1 cellular context compared by ENCODE assay signal in genomic region chr1:119140177-119141019, GRCh38.
A peak's percentile ranks its signal among the peaks of the same experiment; 100 is the strongest.
TF ChIP-seq lines count a peak whose summit lies in the region.

WARS2 (minus strand) TSS chr1:119140653; CDS start chr1:119140644, 9 bp downstream.

TF ChIP-seq in K562, 482 proteins besides CTCF, POLR2A, EP300 and RAD21 (continued from another document and continues in another):
- TF ChIP-seq GMEB1 (CRISPR knock-in tag; IDR thresholded peaks at IDR 0.05): peak; percentile 97
- no peak; the same call in 1 of the 2 replicates for TF ChIP-seq ERF (CRISPR knock-in tag; IDR thresholded peaks at IDR 0.05)
- TF ChIP-seq ZBTB17 (CRISPR knock-in tag; IDR thresholded peaks at IDR 0.05): peak; percentile 63
- TF ChIP-seq PURB (CRISPR knock-in tag; IDR thresholded peaks at IDR 0.05; ENCODE audit: low read depth): no peak
- no peak for TF ChIP-seq HDAC6 (IDR thresholded peaks at IDR 0.05; ENCODE audit: low read depth, low read length)
- TF ChIP-seq HMGXB4 (CRISPR knock-in tag; IDR thresholded peaks at IDR 0.05): no peak
- peak; percentile 91 for TF ChIP-seq C11orf30 (IDR thresholded peaks at IDR 0.05; ENCODE audit: low read depth)
- TF ChIP-seq NCOA6 (IDR thresholded peaks at IDR 0.05): peak; percentile 86; the same call in 1 of the 2 replicates
- no peak for TF ChIP-seq TRIM28 (IDR thresholded peaks at IDR 0.05)
- TF ChIP-seq KLF1 (tag; IDR thresholded peaks at IDR 0.05): peak; percentile 79
- TF ChIP-seq PML (IDR thresholded peaks at IDR 0.05; ENCODE audit: low read length): peak; percentile 92
- TF ChIP-seq ZNF449 (CRISPR knock-in tag; IDR thresholded peaks at IDR 0.05): no peak
- no peak for TF ChIP-seq ZNF146 (CRISPR knock-in tag; IDR thresholded peaks at IDR 0.05; ENCODE audit: unreplicated experiment)
- TF ChIP-seq ZFP30 (CRISPR knock-in tag; IDR thresholded peaks at IDR 0.05; ENCODE audit: borderline replicate concordance): no peak
- TF ChIP-seq MLLT1 (IDR thresholded peaks at IDR 0.05): peak in 1 of 2 experiments; percentile 52; a peak in 1 of 4 replicates
- TF ChIP-seq ZNF79 (CRISPR knock-in tag; IDR thresholded peaks at IDR 0.05; ENCODE audit: low read depth): no peak
- 0 out of 2 replicates have a peak, but pooled peaks have one; percentile 41 for TF ChIP-seq HDAC8 (tag; IDR thresholded peaks at IDR 0.05)
- TF ChIP-seq PKNOX1 (IDR thresholded peaks at IDR 0.05): peak; percentile 76
- TF ChIP-seq RBM14 (IDR thresholded peaks at IDR 0.05; ENCODE audit: borderline replicate concordance, insufficient read depth, low read depth, low read length): no peak
- no peak for TF ChIP-seq ZBTB5 (IDR thresholded peaks at IDR 0.05)
- no peak for TF ChIP-seq RBM22 (IDR thresholded peaks at IDR 0.05; ENCODE audit: low read depth, low read length, poor library complexity, severe bottlenecking)
- TF ChIP-seq SP1 (CRISPR knock-in tag; IDR thresholded peaks at IDR 0.05): peak; percentile 51; the same call in 1 of the 2 replicates
- TF ChIP-seq SMAD2 (IDR thresholded peaks at IDR 0.05; ENCODE audit: low read depth, low read length): no peak
- 0 out of 2 replicates have a peak, but pooled peaks have one; percentile 47 for TF ChIP-seq ZNF263 (CRISPR knock-in tag; IDR thresholded peaks at IDR 0.05; ENCODE audit: borderline replicate concordance)
- peak; percentile 88; the same call in 1 of the 2 replicates for TF ChIP-seq HDAC2 (IDR thresholded peaks at IDR 0.05)
- no peak for TF ChIP-seq BRCA1 (IDR thresholded peaks at IDR 0.05)
- TF ChIP-seq BRCA1 (CRISPR knock-in tag; IDR thresholded peaks at IDR 0.05): no peak
- TF ChIP-seq THRA (IDR thresholded peaks at IDR 0.05): no peak
- no peak for TF ChIP-seq SMARCA4 (IDR thresholded peaks at IDR 0.05)
- TF ChIP-seq TAF1 (IDR thresholded peaks at IDR 0.05; ENCODE audit: control insufficient read depth, extremely low read depth, insufficient read depth, low read length, severe bottlenecking): peak; percentile 98
- TF ChIP-seq LARP7 (IDR thresholded peaks at IDR 0.05): no peak
- TF ChIP-seq ZFP1 (CRISPR knock-in tag; IDR thresholded peaks at IDR 0.05): no peak
- TF ChIP-seq NR2C2 (CRISPR knock-in tag; IDR thresholded peaks at IDR 0.05): no peak
- TF ChIP-seq NR2C2 (tag; IDR thresholded peaks at IDR 0.05): peak; percentile 96
- TF ChIP-seq ATF3 (IDR thresholded peaks at IDR 0.05): peak; percentile 96
- TF ChIP-seq ATF3 (CRISPR knock-in tag; conservative IDR thresholded peaks at IDR 0.05): no peak; the same call in 1 of the 2 replicates
- TF ChIP-seq GTF2B (IDR thresholded peaks at IDR 0.05; ENCODE audit: extremely low read depth, insufficient read length): no peak
- TF ChIP-seq ZBTB40 (IDR thresholded peaks at IDR 0.05): peak; percentile 6; the same call in 1 of the 2 replicates
- TF ChIP-seq ZBTB40 (CRISPR knock-in tag; IDR thresholded peaks at IDR 0.05): no peak
- TF ChIP-seq GATAD2B (IDR thresholded peaks at IDR 0.05; ENCODE audit: borderline replicate concordance): no peak
- no peak; the same call in none of the 2 replicates for TF ChIP-seq ZNF589 (CRISPR knock-in tag; IDR thresholded peaks at IDR 0.05; ENCODE audit: low read depth)
